ENCODE assay signal across 11 cellular contexts in genomic region chr21:35324372-35325220, GRCh38.
DNase-seq lines count a peak whose midpoint lies in the region; ATAC-seq and TF ChIP-seq lines count a peak whose summit lies in the region.
"Had no signal": no experiment of that assay in that cellular context is flagged by ENCODE, and none has a peak within 500 bp of the region (broad histone marks: within the 10 kb centered on the region; RNA-seq: fewer than 3 reads in every experiment).

No MANE protein-coding gene starts in this region.

- DNase-seq in HS-27A (ENCODE audit: low read depth) (peak; percentile 59), astrocyte of the hippocampus (ENCODE audit: low read depth, low spot score) (peak; percentile 92), islet precursor cell (peak; percentile 76), suprapubic skin (ENCODE audit: low spot score in 2 of 2) (no peak), midbrain (lab: John Stamatoyannopoulos, UW) (no peak), ecto neural progenitor cell (ENCODE audit: low spot score) (no peak)
- DNase-seq: activated effector memory CD4-positive, alpha-beta T cell treated with anti-CD3 and anti-CD28 coated beads, Interleukin-2, amount 50 U/mL, for 16 hours; NCI-H2081 treated with DMSO at 0.1 percent for 48 hours; retina had no signal

- H3K9me3 ChIP-seq in suprapubic skin = no peaks in the 10 kb centered on the region

- no peaks in the 10 kb centered on the region for H3K36me3 ChIP-seq in suprapubic skin

- no peak for TF ChIP-seq CTCF in suprapubic skin (IDR thresholded peaks at IDR 0.05)

- H3K4me1 ChIP-seq in suprapubic skin = peaks cover 17% of the 10 kb centered on the region

- no peak for TF ChIP-seq EP300 in suprapubic skin (IDR thresholded peaks at IDR 0.05)

- no peaks in the 10 kb centered on the region for H3K27me3 ChIP-seq in suprapubic skin

- no peak for TF ChIP-seq POLR2A in suprapubic skin (IDR thresholded peaks at IDR 0.05)

- H3K27ac ChIP-seq in suprapubic skin = peak overlapping the region; percentile 64

- WGBS in suprapubic skin = 65% methylated on average over 14 of the region's 14 CpGs

- H3K4me3 ChIP-seq in suprapubic skin = no peak overlapping the region

- ATAC-seq in HG03460 (IDR thresholded peaks at IDR 0.05; ENCODE audit: unreplicated experiment) = no peak
- ATAC-seq in HG03196 (IDR thresholded peaks at IDR 0.05; ENCODE audit: unreplicated experiment) = no peak

Comparison
In these comparisons a context has a peak if more than half of its experiments do, and no peak if none do; other contexts are left out.
1. DNase-seq: peak in HS-27A (single experiment), astrocyte of the hippocampus (single experiment) and islet precursor cell (single experiment); none in suprapubic skin (0 of 2), midbrain (single experiment) and ecto neural progenitor cell (single experiment).